In genomic region chr6:158149641-158150040, GRCh38 we compare ENCODE assay signal across 16 cellular contexts. TPM values are rescaled to one million over a fixed set of nuclear protein-coding genes. Genes with fewer than 3 reads are reported as not detected.
DNase-seq lines count a peak whose midpoint lies in the region; ATAC-seq, FAIRE-seq and TF ChIP-seq lines count a peak whose summit lies in the region.
"Had no signal": no experiment of that assay in that cellular context is flagged by ENCODE, and none has a peak within 500 bp of the region (broad histone marks: within the 10 kb centered on the region; RNA-seq: fewer than 3 reads in every experiment).

No MANE protein-coding gene starts in this region.

- POLR2A ChIA-PET in K562 (lab: Yijun Ruan, JAX) = interaction anchor here (2.1 kb wide), 1 partner anchor 10 kb away, joined by 10 read pairs; no protein-coding TSS in a partner anchor
- POLR2A ChIA-PET in naive thymus-derived CD8-positive, alpha-beta T cell (lab: Charles Lee) = no interaction called here

- H3K4me1 ChIP-seq in K562 (replicated peaks in 1 of 2; ENCODE audit: control insufficient read depth in 2 of 2, insufficient read depth in 2 of 2, low read length in 2 of 2) = no peaks in the 10 kb centered on the region

- BruUV-seq in K562 (replicated peaks; lab: Mats Ljungman, UMichigan) = no TSS peak

- ATAC-seq in K562 (no peak), HG03571 (IDR thresholded peaks at IDR 0.05; ENCODE audit: unreplicated experiment) (no peak)
- ATAC-seq in naive thymus-derived CD8-positive, alpha-beta T cell = no peak
- ATAC-seq in activated naive CD8-positive, alpha-beta T cell treated with anti-CD3 and anti-CD28 coated beads, Interleukin-2, amount 50 U/mL, for 24 hours = no peak
- ATAC-seq: right cardiac atrium; stimulated activated naive CD8-positive, alpha-beta T cell treated with anti-CD3 and anti-CD28 coated beads, Interleukin-15, amount 100 ng/mL, for 72 hours had no signal

- H3K4me1 Mint-ChIP-seq in naive thymus-derived CD8-positive, alpha-beta T cell = no peaks in the 10 kb centered on the region
- no peaks in the 10 kb centered on the region for H3K4me1 Mint-ChIP-seq in activated naive CD8-positive, alpha-beta T cell treated with anti-CD3 and anti-CD28 coated beads, Interleukin-2, amount 50 U/mL, for 24 hours
- H3K4me1 Mint-ChIP-seq: stimulated activated naive CD8-positive, alpha-beta T cell treated with anti-CD3 and anti-CD28 coated beads, Interleukin-15, amount 100 ng/mL, for 72 hours had no signal

- TF ChIP-seq EP300 in K562 (IDR thresholded peaks at IDR 0.05; ENCODE audit: low read length) = no peak

- CTCF ChIA-PET in K562 (lab: Yijun Ruan, JAX; ENCODE audit: low intra/inter-chr PET ratio) = no interaction called here

- H3K9me3 Mint-ChIP-seq in naive thymus-derived CD8-positive, alpha-beta T cell = no peaks in the 10 kb centered on the region
- no peaks in the 10 kb centered on the region for H3K9me3 Mint-ChIP-seq in activated naive CD8-positive, alpha-beta T cell treated with anti-CD3 and anti-CD28 coated beads, Interleukin-2, amount 50 U/mL, for 24 hours
- H3K9me3 Mint-ChIP-seq: activated naive CD4-positive, alpha-beta T cell treated with anti-CD3 and anti-CD28 coated beads for 36 hours; stimulated activated naive CD8-positive, alpha-beta T cell treated with anti-CD3 and anti-CD28 coated beads, Interleukin-15, amount 100 ng/mL, for 72 hours had no signal

- TF ChIP-seq CTCF in K562 (IDR thresholded peaks at IDR 0.05 in 2 of 3, conservative IDR thresholded peaks at IDR 0.05 in 1 of 3; ENCODE audit: insufficient read depth in 2 of 3, low read depth in 1 of 3, low read length in 3 of 3) = no peak

- intact Hi-C loops in K562 (cut with micrococcal nuclease) = no loop called here

- no peak overlapping the region for H3K27ac ChIP-seq in K562 (ENCODE audit: extremely low read depth, low read depth, low read length)

- no peaks in the 10 kb centered on the region for H3K9me3 ChIP-seq in K562 (replicated peaks; ENCODE audit: control insufficient read depth, insufficient read depth, low read depth, low read length)

- in situ Hi-C loops in K562 (cut with MboI) = no loop called here

- H3K36me3 Mint-ChIP-seq in naive thymus-derived CD8-positive, alpha-beta T cell = peaks cover 4 to 30% (median 12%) of the 10 kb centered on the region in 3 donors
- peaks cover 3% of the 10 kb centered on the region for H3K36me3 Mint-ChIP-seq in activated naive CD8-positive, alpha-beta T cell treated with anti-CD3 and anti-CD28 coated beads, Interleukin-2, amount 50 U/mL, for 24 hours (ENCODE audit: low read depth)

- H3K4me3 Mint-ChIP-seq in naive thymus-derived CD8-positive, alpha-beta T cell = no peak overlapping the region
- H3K4me3 Mint-ChIP-seq in activated naive CD8-positive, alpha-beta T cell treated with anti-CD3 and anti-CD28 coated beads, Interleukin-2, amount 50 U/mL, for 24 hours = no peak overlapping the region
- H3K4me3 Mint-ChIP-seq: activated naive CD4-positive, alpha-beta T cell treated with anti-CD3 and anti-CD28 coated beads for 36 hours; stimulated activated naive CD8-positive, alpha-beta T cell treated with anti-CD3 and anti-CD28 coated beads, Interleukin-15, amount 100 ng/mL, for 72 hours had no signal

- no peak overlapping the region for H3K4me2 ChIP-seq in K562 (ENCODE audit: insufficient read depth, low read length)

- no peak overlapping the region for H3K4me3 ChIP-seq in K562

- H3K27me3 ChIP-seq in K562 (ENCODE audit: control insufficient read depth in 2 of 2, insufficient read depth in 2 of 2, low read length in 2 of 2) = no peaks in the 10 kb centered on the region

- no peaks in the 10 kb centered on the region for H3K79me2 ChIP-seq in K562 (ENCODE audit: control insufficient read depth, insufficient read depth, low read length)

- no peaks in the 10 kb centered on the region for H4K20me1 ChIP-seq in K562 (replicated peaks; ENCODE audit: control insufficient read depth, insufficient read depth, low read length)

- TF ChIP-seq POLR2A in K562 (conservative IDR thresholded peaks at IDR 0.05) = no peak

- FAIRE-seq in K562 (lab: Jason Lieb, UNC) = no peak
- FAIRE-seq: colon, frontal cortex had no signal

- WGBS in K562 (ENCODE audit: insufficient coverage, low coverage, missing lambda C conversion rate) = 36% methylated on average over 3 of the region's 3 CpGs

- no peaks in the 10 kb centered on the region for H3K9me1 ChIP-seq in K562 (ENCODE audit: control insufficient read depth, insufficient read depth, low read length)

- peak; percentile 44 for DNase-seq in DMS53 treated with DMSO at 0.1 percent for 48 hours (lab: John Stamatoyannopoulos, UW; ENCODE audit: unreplicated experiment)
- DNase-seq in NCI-H1694 treated with DMSO at 0.1 percent for 48 hours (lab: John Stamatoyannopoulos, UW) = peak; percentile 66
- DNase-seq in K562 (ENCODE audit: extremely low read depth in 1 of 4, low spot score in 3 of 4) = no peak
- peak; percentile 42 for DNase-seq in kidney tubule cell (ENCODE audit: low spot score)
- DNase-seq in naive thymus-derived CD8-positive, alpha-beta T cell = no peak
- no peak for DNase-seq in activated naive CD8-positive, alpha-beta T cell treated with anti-CD3 and anti-CD28 coated beads, Interleukin-2, amount 50 U/mL, for 24 hours
- DNase-seq in cerebellar cortex (ENCODE audit: low spot score) = no peak
- DNase-seq: activated naive CD4-positive, alpha-beta T cell treated with anti-CD3 and anti-CD28 coated beads for 36 hours; C1 segment of cervical spinal cord; NCI-H1105; NCI-H510A; right cardiac atrium; stimulated activated naive CD8-positive, alpha-beta T cell treated with anti-CD3 and anti-CD28 coated beads, Interleukin-15, amount 100 ng/mL, for 72 hours had no signal

- H3K27ac Mint-ChIP-seq in naive thymus-derived CD8-positive, alpha-beta T cell = no peak overlapping the region
- H3K27ac Mint-ChIP-seq in activated naive CD8-positive, alpha-beta T cell treated with anti-CD3 and anti-CD28 coated beads, Interleukin-2, amount 50 U/mL, for 24 hours = no peak overlapping the region
- H3K27ac Mint-ChIP-seq: activated naive CD4-positive, alpha-beta T cell treated with anti-CD3 and anti-CD28 coated beads for 36 hours; stimulated activated naive CD8-positive, alpha-beta T cell treated with anti-CD3 and anti-CD28 coated beads, Interleukin-15, amount 100 ng/mL, for 72 hours had no signal

- no peak overlapping the region for H2AFZ ChIP-seq in K562 (ENCODE audit: low read depth, low read length)

- H3K36me3 ChIP-seq in K562 (ENCODE audit: control insufficient read depth, insufficient read depth, low read length) = no peaks in the 10 kb centered on the region

- H3K9ac ChIP-seq in K562 (ENCODE audit: insufficient read depth in 1 of 2, low read depth in 2 of 2, low read length in 2 of 2) = no peak overlapping the region

- TF ChIP-seq RAD21 in K562 (CRISPR knock-in tag; conservative IDR thresholded peaks at IDR 0.05 in 1 of 2, IDR thresholded peaks at IDR 0.05 in 1 of 2) = no peak

- H3K27me3 Mint-ChIP-seq in naive thymus-derived CD8-positive, alpha-beta T cell = no peaks in the 10 kb centered on the region
- no peaks in the 10 kb centered on the region for H3K27me3 Mint-ChIP-seq in activated naive CD8-positive, alpha-beta T cell treated with anti-CD3 and anti-CD28 coated beads, Interleukin-2, amount 50 U/mL, for 24 hours
- H3K27me3 Mint-ChIP-seq: stimulated activated naive CD8-positive, alpha-beta T cell treated with anti-CD3 and anti-CD28 coated beads, Interleukin-15, amount 100 ng/mL, for 72 hours had no signal

TF ChIP-seq in K562, 482 proteins besides CTCF, POLR2A, EP300 and RAD21 (continues in another document):
- peak; percentile 84 for TF ChIP-seq FOSL1 (tag; conservative IDR thresholded peaks at IDR 0.05)

RNA-seq across cellular contexts. Expression of gene SERAC1, which starts 18.4 kb away (rescaled TPM):
- 4.6 and 10.9 TPM in 2 replicates for total RNA-seq in K562 (2011; cell fraction: chromatin; rRNA removed; ENCODE audit: low replicate concordance)
- total RNA-seq in K562 (2011; cell fraction: nucleolus; rRNA removed) = 2.8 and 3.8 TPM in 2 replicates
- 5.1 and 11.2 TPM in 2 replicates for total RNA-seq in K562 (2011; cell fraction: nucleoplasm; rRNA removed)
- total RNA-seq in K562 (2014; rRNA removed) = 2.2 and 2.8 TPM in 2 replicates
- 3.5 and 4.4 TPM in 2 replicates for total RNA-seq in K562 (2014; rRNA removed; fragmentation: Illumina TruSeq; extraction: Trizol)
- total RNA-seq in K562 (2015; rRNA removed; fragmentation: Illumina TruSeq; extraction: Trizol) = 2.9 and 3.6 TPM in 2 replicates
- total RNA-seq in K562 (2021) = 2.6 and 4.2 TPM in 2 replicates
- polyA plus RNA-seq in K562 (2011; rRNA removed) = 4.8 and 6.2 TPM in 2 replicates
- 1.7 and 3.1 TPM in 2 replicates for polyA plus RNA-seq in K562 (2011; cell fraction: cytosol; rRNA removed)
- 4.4 and 5.3 TPM in 2 replicates for polyA plus RNA-seq in K562 (2011; cell fraction: nucleus; rRNA removed)
- polyA plus RNA-seq in K562 (2012) = 2.8 and 3.8 TPM in 2 replicates
- polyA plus RNA-seq in K562 (2014; fragmentation: Illumina TruSeq; extraction: Trizol) = 3.1 and 3.3 TPM in 2 replicates
- polyA plus RNA-seq in K562 (2014; fragmentation: Nextera tagmentation; extraction: Ambion mirVana) = 1 to 10 TPM; 1.8 to 2.0 TPM
- polyA plus RNA-seq in K562 (2014; rRNA removed) = 2.2 and 3.4 TPM in 2 replicates
- 6.8 and 7.7 TPM in 2 replicates for polyA minus RNA-seq in K562 (2011; rRNA and poly(A)+ RNA removed)
- polyA minus RNA-seq in K562 (2011; cell fraction: cytosol; rRNA and poly(A)+ RNA removed) = 2.6 and 2.9 TPM in 2 replicates
- 3.4 and 5.3 TPM in 2 replicates for polyA minus RNA-seq in K562 (2011; cell fraction: nucleus; rRNA and poly(A)+ RNA removed)
- 1 to 10 TPM; 3.2 to 3.8 TPM for total RNA-seq in naive thymus-derived CD8-positive, alpha-beta T cell
- polyA plus RNA-seq in naive thymus-derived CD8-positive, alpha-beta T cell = 1 to 10 TPM; 2.1 to 3.7 (median 2.2) TPM

RNA-seq across cellular contexts. Expression of gene GTF2H5, which starts 18.5 kb away (rescaled TPM):
- 1.4 and 4.6 TPM in 2 replicates for total RNA-seq in K562 (2011; cell fraction: chromatin; rRNA removed; ENCODE audit: low replicate concordance)
- total RNA-seq in K562 (2011; cell fraction: nucleolus; rRNA removed) = 0.67 and 1.1 TPM in 2 replicates
- total RNA-seq in K562 (2011; cell fraction: nucleoplasm; rRNA removed) = 1.6 and 5.2 TPM in 2 replicates
- total RNA-seq in K562 (2014; rRNA removed) (4.0 and 4.3 TPM in 2 replicates), K562 (2014; rRNA removed; fragmentation: Illumina TruSeq; extraction: Trizol) (28.8 and 33.6 TPM in 2 replicates), K562 (2015; rRNA removed; fragmentation: Illumina TruSeq; extraction: Trizol) (22.5 and 24.1 TPM in 2 replicates), K562 (2021) (27.2 and 30.1 TPM in 2 replicates)
- polyA plus RNA-seq in K562 (2011; rRNA removed) (17.2 and 24.9 TPM in 2 replicates), K562 (2014; fragmentation: Illumina TruSeq; extraction: Trizol) (15.2 and 15.8 TPM in 2 replicates), K562 (2014; fragmentation: Nextera tagmentation; extraction: Ambion mirVana) (10 to 100 TPM; 48.8 to 58.4 TPM), K562 (2014; rRNA removed) (14.9 and 19.1 TPM in 2 replicates)
- 2.9 and 5.0 TPM in 2 replicates for polyA plus RNA-seq in K562 (2011; cell fraction: cytosol; rRNA removed)
- 1.6 and 3.1 TPM in 2 replicates for polyA plus RNA-seq in K562 (2011; cell fraction: nucleus; rRNA removed)
- 14.6 and 23.1 TPM in 2 replicates for polyA plus RNA-seq in K562 (2012)
- 6.6 and 7.4 TPM in 2 replicates for polyA minus RNA-seq in K562 (2011; rRNA and poly(A)+ RNA removed)
- polyA minus RNA-seq in K562 (2011; cell fraction: cytosol; rRNA and poly(A)+ RNA removed) = 0.46 and 1.5 TPM in 2 replicates
- 0.54 and 0.78 TPM in 2 replicates for polyA minus RNA-seq in K562 (2011; cell fraction: nucleus; rRNA and poly(A)+ RNA removed)
- total RNA-seq in naive thymus-derived CD8-positive, alpha-beta T cell = 10 to 100 TPM; 12.5 to 13.7 TPM
- 10 to 100 TPM; 21.8 to 25.9 (median 22.5) TPM for polyA plus RNA-seq in naive thymus-derived CD8-positive, alpha-beta T cell

Comparison
In these comparisons a context has a peak if more than half of its experiments do, and no peak if none do; other contexts are left out.
1. DNase-seq: peak in DMS53 treated with DMSO at 0.1 percent for 48 hours (single experiment), NCI-H1694 treated with DMSO at 0.1 percent for 48 hours (single experiment) and kidney tubule cell (single experiment); none in K562 (0 of 4), naive thymus-derived CD8-positive, alpha-beta T cell (0 of 10), activated naive CD8-positive, alpha-beta T cell treated with anti-CD3 and anti-CD28 coated beads, Interleukin-2, amount 50 U/mL, for 24 hours (single experiment) and cerebellar cortex (single experiment).